In genomic region chr3:195590381-195590780, GRCh38 we compare ENCODE assay signal across 4 cellular contexts. TPM values are rescaled to one million over a fixed set of nuclear protein-coding genes. Genes with fewer than 3 reads are reported as not detected.
"Had no signal": no experiment of that assay in that cellular context is flagged by ENCODE, and none has a peak within 500 bp of the region (broad histone marks: within the 10 kb centered on the region; RNA-seq: fewer than 3 reads in every experiment).

No MANE protein-coding gene starts in this region.

RNA-seq across cellular contexts. Expression of gene APOD, which starts 6.6 kb away (rescaled TPM):
- total RNA-seq: GM23338, H1, H7, H9 had no signal
- polyA plus RNA-seq: GM23338, H1 had no signal
